Comparison of ENCODE assay signal across 23 cellular contexts in genomic region chr1:71224958-71225357, GRCh38.
"Had no signal": no experiment of that assay in that cellular context is flagged by ENCODE, and none has a peak within 500 bp of the region (broad histone marks: within the 10 kb centered on the region; RNA-seq: fewer than 3 reads in every experiment).

No MANE protein-coding gene starts in this region.

- H3K4me1 Mint-ChIP-seq: memory B cell; naive B cell; stimulated activated memory B cell treated with anti-CD40 and anti-IgM and Interleukin-4, amounts not matched to agents 10 μg/mL and 1 μg/mL and 100 μg/mL, for 72 hours had no signal

- H3K27me3 ChIP-seq: neural progenitor cell, right atrium auricular region, tibial nerve, upper lobe of right lung, uterus had no signal

- H3K27ac Mint-ChIP-seq: memory B cell; naive B cell; natural killer cell treated with Interleukin-12 subunit alpha and Interleukin-12 subunit beta and Interleukin-15 and Interleukin-18, amount 100 ng/mL, for 72 hours; neural progenitor cell; stimulated activated memory B cell treated with anti-CD40 and anti-IgM and Interleukin-4, amounts not matched to agents 10 μg/mL and 1 μg/mL and 100 μg/mL, for 72 hours had no signal

- H3K36me3 ChIP-seq: neural progenitor cell, prostate gland, right atrium auricular region, thoracic aorta, tibial nerve, upper lobe of right lung, uterus had no signal

- H3K27ac ChIP-seq: neural progenitor cell, prostate gland, right atrium auricular region, thoracic aorta, tibial nerve, upper lobe of right lung, uterus had no signal

- H3K4me3 Mint-ChIP-seq: memory B cell; naive B cell; natural killer cell treated with Interleukin-12 subunit alpha and Interleukin-12 subunit beta and Interleukin-15 and Interleukin-18, amount 100 ng/mL, for 72 hours; neural progenitor cell; stimulated activated memory B cell treated with anti-CD40 and anti-IgM and Interleukin-4, amounts not matched to agents 10 μg/mL and 1 μg/mL and 100 μg/mL, for 72 hours had no signal

- H3K9me3 Mint-ChIP-seq: neural progenitor cell; stimulated activated memory B cell treated with anti-CD40 and anti-IgM and Interleukin-4, amounts not matched to agents 10 μg/mL and 1 μg/mL and 100 μg/mL, for 72 hours had no signal

- H3K9me3 ChIP-seq: mucosa of descending colon, prostate gland, right atrium auricular region, thoracic aorta, tibial nerve, upper lobe of right lung, uterus had no signal

- H3K36me3 Mint-ChIP-seq: memory B cell; naive B cell; natural killer cell treated with Interleukin-12 subunit alpha and Interleukin-12 subunit beta and Interleukin-15 and Interleukin-18, amount 100 ng/mL, for 72 hours; neural progenitor cell; stimulated activated memory B cell treated with anti-CD40 and anti-IgM and Interleukin-4, amounts not matched to agents 10 μg/mL and 1 μg/mL and 100 μg/mL, for 72 hours had no signal

- H3K27me3 Mint-ChIP-seq: memory B cell; naive B cell; natural killer cell treated with Interleukin-12 subunit alpha and Interleukin-12 subunit beta and Interleukin-15 and Interleukin-18, amount 100 ng/mL, for 72 hours; stimulated activated memory B cell treated with anti-CD40 and anti-IgM and Interleukin-4, amounts not matched to agents 10 μg/mL and 1 μg/mL and 100 μg/mL, for 72 hours had no signal

- DNase-seq: cortex of kidney; effector CD4-positive, alpha-beta T cell; head of caudate nucleus; kidney; mucosa of descending colon; naive B cell; stimulated activated CD4-positive, alpha-beta T cell treated with anti-CD3 and anti-CD28 coated beads, Interleukin-12 subunit alpha, Interleukin-12 subunit beta, amount 100 ng/mL, for 4 hours; stimulated activated CD4-positive, alpha-beta T cell treated with anti-CD3 and anti-CD28 coated beads, Interleukin-1b, Interleukin-23, amount 100 ng/mL, for 48 hours; stimulated activated CD4-positive, alpha-beta T cell treated with anti-CD3 and anti-CD28 coated beads, Interleukin-4, amount 100 ng/mL, for 24 hours; stimulated activated naive CD8-positive, alpha-beta T cell treated with anti-CD3 and anti-CD28 coated beads, Interleukin-15, Interleukin-2, amounts not matched to agents 100 U/mL and 50 U/mL, for 24 hours; substantia nigra; upper lobe of right lung; uterus had no signal

- H3K4me1 ChIP-seq: prostate gland, right atrium auricular region, tibial nerve, upper lobe of right lung, uterus had no signal

- H3K4me3 ChIP-seq: lung, mucosa of descending colon, neural progenitor cell, prostate gland, right atrium auricular region, smooth muscle cell, thoracic aorta, tibial nerve, upper lobe of right lung, uterus had no signal
